ENCODE assay signal across 11 cellular contexts in genomic region chr1:84164567-84165021, GRCh38. TPM values are rescaled to one million over a fixed set of nuclear protein-coding genes. Genes with fewer than 3 reads are reported as not detected.
DNase-seq lines count a peak whose midpoint lies in the region; ATAC-seq, FAIRE-seq and TF ChIP-seq lines count a peak whose summit lies in the region.
"Had no signal": no experiment of that assay in that cellular context is flagged by ENCODE, and none has a peak within 500 bp of the region (broad histone marks: within the 10 kb centered on the region; RNA-seq: fewer than 3 reads in every experiment).

No MANE protein-coding gene starts in this region.

- peak overlapping the region; percentile 26 for H3K27ac Mint-ChIP-seq in type B pancreatic cell

- H3K9ac ChIP-seq in endocrine pancreas (ENCODE audit: control insufficient read depth, insufficient read depth, low read length) (peak overlapping the region; percentile 61), HepG2 (ENCODE audit: insufficient read depth, low read depth, low read length) (no peak overlapping the region)

- H3K36me3 Mint-ChIP-seq in type B pancreatic cell: no peaks in the 10 kb centered on the region

- H4K20me1 ChIP-seq in HepG2 (ENCODE audit: insufficient read depth, low read length): no peaks in the 10 kb centered on the region

- H3K4me1 ChIP-seq in right cardiac atrium (ENCODE audit: control insufficient read depth, insufficient read depth, low read length) (no peaks in the 10 kb centered on the region), Panc1 (ENCODE audit: control insufficient read depth, insufficient read depth, low read length) (peaks cover 27% of the 10 kb centered on the region; the same call in 1 of the 2 replicates), endocrine pancreas (ENCODE audit: control insufficient read depth, insufficient read depth, low read length) (peaks cover 32% of the 10 kb centered on the region), HepG2 (ENCODE audit: insufficient read depth, low read length) (no peaks in the 10 kb centered on the region)
- H3K4me1 ChIP-seq: foreskin keratinocyte had no signal

- TF ChIP-seq RAD21 in HepG2 (CRISPR knock-in tag; IDR thresholded peaks at IDR 0.05): no peak

- DNase-seq in right cardiac atrium (no peak), left ventricle myocardium superior (no peak), Panc1 (ENCODE audit: low read depth, low spot score) (no peak), type B pancreatic cell (ENCODE audit: extremely low spot score, unreplicated experiment) (no peak), occipital lobe (lab: John Stamatoyannopoulos, UW) (no peak), HepG2 (ENCODE audit: low spot score) (no peak)
- no peak for DNase-seq in activated effector memory CD4-positive, alpha-beta T cell treated with anti-CD3 and anti-CD28 coated beads, Interleukin-2, amount 50 U/mL, for 16 hours
- DNase-seq: activated effector memory CD4-positive, alpha-beta T cell treated with Interleukin-2 at 50 U/mL for 16 hours; foreskin keratinocyte; tibial artery had no signal

- TF ChIP-seq EP300 in HepG2 (IDR thresholded peaks at IDR 0.05; ENCODE audit: low read depth in 2 of 2, low read length in 2 of 2) (no peak), HepG2 (CRISPR knock-in tag; IDR thresholded peaks at IDR 0.05; ENCODE audit: borderline replicate concordance) (no peak)

- H3K36me3 ChIP-seq in Panc1 (ENCODE audit: control insufficient read depth, insufficient read depth, low read length) (no peaks in the 10 kb centered on the region), endocrine pancreas (ENCODE audit: control insufficient read depth, insufficient read depth, low read length) (no peaks in the 10 kb centered on the region), HepG2 (replicated peaks in 1 of 2; ENCODE audit: control insufficient read depth in 1 of 2, insufficient read depth in 2 of 2, low read length in 2 of 2) (no peaks in the 10 kb centered on the region)
- H3K36me3 ChIP-seq: tibial artery had no signal

- H2AFZ ChIP-seq in HepG2 (ENCODE audit: low read length): no peak overlapping the region

- no peak for ATAC-seq in right cardiac atrium
- no peak for ATAC-seq in left ventricle myocardium superior
- ATAC-seq in Panc1: peak; percentile 82
- no peak for ATAC-seq in HepG2
- ATAC-seq: foreskin keratinocyte had no signal

- no peaks in the 10 kb centered on the region for H3K27me3 Mint-ChIP-seq in type B pancreatic cell

- H3K9me3 Mint-ChIP-seq in type B pancreatic cell: no peaks in the 10 kb centered on the region

- peaks cover 7% of the 10 kb centered on the region for H3K4me1 Mint-ChIP-seq in type B pancreatic cell (ENCODE audit: unreplicated experiment)

- H3K79me2 ChIP-seq in HepG2 (ENCODE audit: insufficient read depth, low read length): no peaks in the 10 kb centered on the region

- no peak for TF ChIP-seq POLR2A in HepG2 (IDR thresholded peaks at IDR 0.05; ENCODE audit: insufficient read depth in 1 of 2, low read depth in 2 of 2, low read length in 2 of 2)

- H3K27ac ChIP-seq in right cardiac atrium (ENCODE audit: low read length) (no peak overlapping the region), Panc1 (ENCODE audit: low read length) (peak overlapping the region; percentile 89), HepG2 (ENCODE audit: extremely low read length, insufficient read depth, low read length) (no peak overlapping the region)
- H3K27ac ChIP-seq: foreskin keratinocyte, tibial artery had no signal

- H3K9me3 ChIP-seq in right cardiac atrium (ENCODE audit: control insufficient read depth, low read length) (no peaks in the 10 kb centered on the region), Panc1 (ENCODE audit: control insufficient read depth, insufficient read depth, low read depth, low read length) (peaks cover 3% of the 10 kb centered on the region; the same call in 1 of the 2 replicates), endocrine pancreas (ENCODE audit: control insufficient read depth, low read length) (no peaks in the 10 kb centered on the region), HepG2 (ENCODE audit: low read length) (no peaks in the 10 kb centered on the region)
- H3K9me3 ChIP-seq: tibial artery had no signal

- TSS peak; percentile 51 for BruUV-seq in Panc1 (replicated peaks; lab: Mats Ljungman, UMichigan)
- no TSS peak for BruUV-seq in HepG2 (replicated peaks; lab: Mats Ljungman, UMichigan)

- TF ChIP-seq CTCF in Panc1 (IDR thresholded peaks at IDR 0.05): no peak
- TF ChIP-seq CTCF in type B pancreatic cell (conservative IDR thresholded peaks at IDR 0.05): no peak
- no peak for TF ChIP-seq CTCF in HepG2 (CRISPR knock-in tag; IDR thresholded peaks at IDR 0.05)

- POLR2A ChIA-PET in Panc1 (lab: Charles Lee) (interaction anchor here (0.5 to 0.8 kb wide), 3 partner anchors 24 to 438 kb away, joined by 3 to 11 read pairs (median 3); no protein-coding TSS in a partner anchor), HepG2 (lab: Yijun Ruan, JAX) (no interaction called here)

- no peak overlapping the region for H3K4me2 ChIP-seq in HepG2 (ENCODE audit: low read depth, low read length)

- H3K27me3 ChIP-seq in right cardiac atrium (ENCODE audit: control insufficient read depth, insufficient read depth) (no peaks in the 10 kb centered on the region), Panc1 (ENCODE audit: control insufficient read depth, insufficient read depth, low read length) (no peaks in the 10 kb centered on the region), endocrine pancreas (ENCODE audit: control insufficient read depth, insufficient read depth, low read length) (no peaks in the 10 kb centered on the region), HepG2 (ENCODE audit: control insufficient read depth in 1 of 2, insufficient read depth in 2 of 2, low read length in 2 of 2) (no peaks in the 10 kb centered on the region; a peak in 1 of 5 replicates)
- H3K27me3 ChIP-seq: foreskin keratinocyte, tibial artery had no signal

- no peak overlapping the region for H3K4me3 Mint-ChIP-seq in type B pancreatic cell

- in situ Hi-C loops in Panc1 (cut with HindIII; ENCODE audit: low pct_unique_long_range_greater_than_20kb, low sequenced_read_pairs) (no loop called here), HepG2 (cut with HindIII; ENCODE audit: extremely low pct_ligation_motif_present, low pct_unique_long_range_greater_than_20kb) (no loop called here)

- intact Hi-C loops in right cardiac atrium (cut with DNase I) (no loop called here), left ventricle myocardium superior (cut with micrococcal nuclease) (no loop called here), Panc1 (cut with micrococcal nuclease; ENCODE audit: unreplicated experiment) (loop anchor here (5.0 kb wide), 1 partner anchor 138 kb away; the partner anchor contains the start of gene SAMD13), HepG2 (cut with micrococcal nuclease; ENCODE audit: unreplicated experiment) (no loop called here)

- CTCF ChIA-PET in Panc1 (lab: Charles Lee) (no interaction called here), HepG2 (lab: Yijun Ruan, JAX; ENCODE audit: low intra/inter-chr PET ratio, low total read pairs) (no interaction called here)

- WGBS in right cardiac atrium: 56% methylated on average over 6 of the region's 6 CpGs
- WGBS in HepG2 (ENCODE audit: low lambda C conversion rate): 69% methylated on average over 6 of the region's 6 CpGs

- H3K4me3 ChIP-seq in right cardiac atrium (ENCODE audit: low read length) (peak overlapping the region; percentile 35), Panc1 (ENCODE audit: low read depth in 2 of 2, low read length in 2 of 2) (peak overlapping the region; percentile 36 to 53), endocrine pancreas (ENCODE audit: control insufficient read depth, insufficient read depth, low read length) (peak overlapping the region; percentile 99), HepG2 (replicated peaks in 1 of 3; ENCODE audit: insufficient read depth in 1 of 3, low read depth in 2 of 3, low read length in 3 of 3) (no peak overlapping the region)
- H3K4me3 ChIP-seq: tibial artery had no signal

- no peak for FAIRE-seq in HepG2 (lab: Jason Lieb, UNC)

RNA-seq across cellular contexts. Expression of gene PRKACB, which starts 20.5 kb away (rescaled TPM):
- total RNA-seq in right cardiac atrium (10 to 100 TPM; 49.6 to 53.5 (median 51.3) TPM), left ventricle myocardium superior (35.2 TPM), Panc1 (2021; ENCODE audit: unreplicated experiment) (54.9 TPM), type B pancreatic cell (ENCODE audit: low replicate concordance) (22.5 and 36.0 TPM in 2 replicates), occipital lobe (1,070 TPM), HepG2 (2016; rRNA removed; fragmentation: Illumina TruSeq; extraction: Trizol) (5.8 and 7.7 TPM in 2 replicates)
- polyA plus RNA-seq in right cardiac atrium (21.0 TPM), HepG2 (2011; rRNA removed) (2.7 and 3.5 TPM in 2 replicates)
- polyA plus RNA-seq in Panc1 (2012; ENCODE audit: insufficient read length): 16.6 TPM
- total RNA-seq in HepG2 (2016; cell fraction: cytosol; rRNA removed; fragmentation: Illumina TruSeq; extraction: Trizol; ENCODE audit: low read depth): 4.1 and 5.3 TPM in 2 replicates
- 5.6 and 8.1 TPM in 2 replicates for total RNA-seq in HepG2 (2016; cell fraction: insoluble cytoplasmic fraction; rRNA removed; fragmentation: Illumina TruSeq; extraction: Trizol)
- 2.9 and 3.1 TPM in 2 replicates for total RNA-seq in HepG2 (2016; cell fraction: membrane; rRNA removed; fragmentation: Illumina TruSeq; extraction: Trizol)
- total RNA-seq in HepG2 (2016; cell fraction: nucleus; rRNA removed; fragmentation: Illumina TruSeq; extraction: Trizol): 4.9 and 5.9 TPM in 2 replicates
- 1.3 and 2.6 TPM in 2 replicates for polyA plus RNA-seq in HepG2 (2011; cell fraction: cytosol; rRNA removed)
- 1.1 and 1.3 TPM in 2 replicates for polyA plus RNA-seq in HepG2 (2011; cell fraction: nucleus; rRNA removed)
- 2.3 and 2.9 TPM in 2 replicates for polyA plus RNA-seq in HepG2 (2012)
- 0.46 and 0.49 TPM in 2 replicates for polyA plus RNA-seq in HepG2 (2016; cell fraction: cytosol; fragmentation: Illumina TruSeq; extraction: Trizol; ENCODE audit: low read depth)
- 10.9 and 11.0 TPM in 2 replicates for polyA plus RNA-seq in HepG2 (2016; cell fraction: insoluble cytoplasmic fraction; fragmentation: Illumina TruSeq; extraction: Trizol; ENCODE audit: low read depth)
- 2.1 TPM in 2 replicates for polyA plus RNA-seq in HepG2 (2016; cell fraction: membrane; fragmentation: Illumina TruSeq; extraction: Trizol; ENCODE audit: low read depth)
- polyA plus RNA-seq in HepG2 (2016; cell fraction: nucleus; fragmentation: Illumina TruSeq; extraction: Trizol; ENCODE audit: insufficient read depth, low read depth): 4.8 and 5.4 TPM in 2 replicates
- 5.0 and 14.6 TPM in 2 replicates for polyA minus RNA-seq in HepG2 (2011; rRNA and poly(A)+ RNA removed; ENCODE audit: low replicate concordance)
- 4.6 and 5.5 TPM in 2 replicates for polyA minus RNA-seq in HepG2 (2011; cell fraction: cytosol; rRNA and poly(A)+ RNA removed)
- polyA minus RNA-seq in HepG2 (2011; cell fraction: nucleus; rRNA and poly(A)+ RNA removed): 10.2 TPM in 2 replicates

Comparison
In these comparisons a context has a peak if more than half of its experiments do, and no peak if none do; other contexts are left out.
1. H3K4me3 ChIP-seq: peak in right cardiac atrium (single experiment), Panc1 (2 of 2) and endocrine pancreas (single experiment); none in HepG2 (0 of 3).
2. RNA of gene PRKACB, which starts 20.5 kb away (total RNA-seq): 1,070 TPM in occipital lobe (single experiment); 54.9 TPM in Panc1 (single experiment), 49.6 to 53.5 TPM in right cardiac atrium, 22.5 to 36.0 TPM in type B pancreatic cell, 35.2 TPM in left ventricle myocardium superior (single experiment) and 2.9 to 8.1 TPM in HepG2; every median in the first group is over 10 times any median in the second.